In genomic region chr2:88600038-88600465, GRCh38 we compare ENCODE assay signal across 1 cellular context.
A peak's percentile ranks its signal among the peaks of the same experiment; 100 is the strongest.
TF ChIP-seq lines count a peak whose summit lies in the region.

No MANE protein-coding gene starts in this region.

TF ChIP-seq in HEK293, 187 proteins besides CTCF, POLR2A, EP300 and RAD21 (continued from another document and continues in another):
- TF ChIP-seq, protein P1, sequence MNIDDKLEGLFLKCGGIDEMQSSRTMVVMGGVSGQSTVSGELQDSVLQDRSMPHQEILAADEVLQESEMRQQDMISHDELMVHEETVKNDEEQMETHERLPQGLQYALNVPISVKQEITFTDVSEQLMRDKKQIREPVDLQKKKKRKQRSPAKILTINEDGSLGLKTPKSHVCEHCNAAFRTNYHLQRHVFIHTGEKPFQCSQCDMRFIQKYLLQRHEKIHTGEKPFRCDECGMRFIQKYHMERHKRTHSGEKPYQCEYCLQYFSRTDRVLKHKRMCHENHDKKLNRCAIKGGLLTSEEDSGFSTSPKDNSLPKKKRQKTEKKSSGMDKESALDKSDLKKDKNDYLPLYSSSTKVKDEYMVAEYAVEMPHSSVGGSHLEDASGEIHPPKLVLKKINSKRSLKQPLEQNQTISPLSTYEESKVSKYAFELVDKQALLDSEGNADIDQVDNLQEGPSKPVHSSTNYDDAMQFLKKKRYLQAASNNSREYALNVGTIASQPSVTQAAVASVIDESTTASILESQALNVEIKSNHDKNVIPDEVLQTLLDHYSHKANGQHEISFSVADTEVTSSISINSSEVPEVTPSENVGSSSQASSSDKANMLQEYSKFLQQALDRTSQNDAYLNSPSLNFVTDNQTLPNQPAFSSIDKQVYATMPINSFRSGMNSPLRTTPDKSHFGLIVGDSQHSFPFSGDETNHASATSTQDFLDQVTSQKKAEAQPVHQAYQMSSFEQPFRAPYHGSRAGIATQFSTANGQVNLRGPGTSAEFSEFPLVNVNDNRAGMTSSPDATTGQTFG (tag by site-specific recombination; IDR thresholded peaks at IDR 0.05; ENCODE audit: borderline replicate concordance): no peak
- TF ChIP-seq ZNF366 (tag by site-specific recombination; conservative IDR thresholded peaks at IDR 0.05) (peak; percentile 93), KLF9 (tag by site-specific recombination; IDR thresholded peaks at IDR 0.05; ENCODE audit: low read depth) (no peak), ZBTB1 (tag by site-specific recombination; IDR thresholded peaks at IDR 0.05) (no peak), ZNF37A (tag by site-specific recombination; IDR thresholded peaks at IDR 0.05) (no peak), ZNF548 (tag by site-specific recombination; IDR thresholded peaks at IDR 0.05) (no peak), SCRT2 (tag by site-specific recombination; IDR thresholded peaks at IDR 0.05) (0 out of 2 replicates have a peak, but pooled peaks have one; percentile 22), ZNF510 (tag by site-specific recombination; IDR thresholded peaks at IDR 0.05; ENCODE audit: insufficient replicate concordance) (no peak), ZNF558 (tag by site-specific recombination; IDR thresholded peaks at IDR 0.05) (peak; percentile 89), ZNF837 (tag by site-specific recombination; IDR thresholded peaks at IDR 0.05) (no peak), ZNF248 (tag by site-specific recombination; IDR thresholded peaks at IDR 0.05) (no peak), ZNF544 (tag by site-specific recombination; IDR thresholded peaks at IDR 0.05) (no peak), ZNF2 (tag by site-specific recombination; IDR thresholded peaks at IDR 0.05) (no peak), ZNF112 (tag by site-specific recombination; IDR thresholded peaks at IDR 0.05) (no peak), ZNF221 (tag by site-specific recombination; IDR thresholded peaks at IDR 0.05; ENCODE audit: borderline replicate concordance) (no peak), ZFHX2 (tag by site-specific recombination; conservative IDR thresholded peaks at IDR 0.05) (no peak), REPIN1 (tag by site-specific recombination; IDR thresholded peaks at IDR 0.05; ENCODE audit: low read depth) (no peak), ZNF571 (tag by site-specific recombination; IDR thresholded peaks at IDR 0.05) (no peak), ZNF791 (tag by site-specific recombination; IDR thresholded peaks at IDR 0.05) (no peak), ZNF843 (tag by site-specific recombination; IDR thresholded peaks at IDR 0.05) (peak; percentile 63; the same call in 1 of the 2 replicates), ZNF670 (tag by site-specific recombination; IDR thresholded peaks at IDR 0.05; ENCODE audit: low read depth) (no peak), ZNF133 (tag by site-specific recombination; IDR thresholded peaks at IDR 0.05) (no peak), ZBTB26 (tag by site-specific recombination; optimal IDR thresholded peaks at IDR 0.05) (no peak), ZNF549 (tag by site-specific recombination; IDR thresholded peaks at IDR 0.05) (no peak), ZNF48 (tag by site-specific recombination; IDR thresholded peaks at IDR 0.05) (no peak), ZNF423 (tag by site-specific recombination; IDR thresholded peaks at IDR 0.05) (no peak), ZNF623 (tag by site-specific recombination; IDR thresholded peaks at IDR 0.05) (no peak), GLI4 (tag by site-specific recombination; IDR thresholded peaks at IDR 0.05) (no peak), ZNF707 (tag by site-specific recombination; IDR thresholded peaks at IDR 0.05) (no peak), PRDM1 (tag by site-specific recombination; IDR thresholded peaks at IDR 0.05) (peak; percentile 83), ZNF677 (tag by site-specific recombination; IDR thresholded peaks at IDR 0.05) (no peak), ZBTB10 (tag by site-specific recombination; IDR thresholded peaks at IDR 0.05) (no peak), ZNF621 (tag by site-specific recombination; IDR thresholded peaks at IDR 0.05) (no peak), EGR2 (tag by site-specific recombination; IDR thresholded peaks at IDR 0.05; ENCODE audit: low read depth) (no peak), ZSCAN23 (tag by site-specific recombination; IDR thresholded peaks at IDR 0.05) (peak; percentile 78), SP3 (tag by site-specific recombination; IDR thresholded peaks at IDR 0.05) (peak; percentile 65), ZNF530 (tag by site-specific recombination; IDR thresholded peaks at IDR 0.05; ENCODE audit: low read depth) (no peak), ZNF391 (tag by site-specific recombination; IDR thresholded peaks at IDR 0.05; ENCODE audit: borderline replicate concordance, low read depth) (0 out of 2 replicates have a peak, but pooled peaks have one; percentile 45), ZFP41 (tag by site-specific recombination; IDR thresholded peaks at IDR 0.05; ENCODE audit: borderline replicate concordance) (no peak), ZBTB21 (tag by site-specific recombination; IDR thresholded peaks at IDR 0.05) (peak; percentile 90), ZNF211 (tag by site-specific recombination; IDR thresholded peaks at IDR 0.05; ENCODE audit: low read depth) (no peak), ZNF214 (tag by site-specific recombination; IDR thresholded peaks at IDR 0.05; ENCODE audit: borderline replicate concordance) (no peak), ZNF146 (tag by site-specific recombination; IDR thresholded peaks at IDR 0.05) (no peak), ZNF426 (tag by site-specific recombination; IDR thresholded peaks at IDR 0.05) (no peak), ZNF280D (tag by site-specific recombination; IDR thresholded peaks at IDR 0.05) (no peak), ZNF513 (tag by site-specific recombination; IDR thresholded peaks at IDR 0.05) (no peak), ZNF175 (tag by site-specific recombination; IDR thresholded peaks at IDR 0.05) (no peak), ZNF394 (tag by site-specific recombination; IDR thresholded peaks at IDR 0.05; ENCODE audit: borderline replicate concordance) (peak; percentile 74; the same call in 1 of the 2 replicates)
- TF ChIP-seq, protein P2, sequence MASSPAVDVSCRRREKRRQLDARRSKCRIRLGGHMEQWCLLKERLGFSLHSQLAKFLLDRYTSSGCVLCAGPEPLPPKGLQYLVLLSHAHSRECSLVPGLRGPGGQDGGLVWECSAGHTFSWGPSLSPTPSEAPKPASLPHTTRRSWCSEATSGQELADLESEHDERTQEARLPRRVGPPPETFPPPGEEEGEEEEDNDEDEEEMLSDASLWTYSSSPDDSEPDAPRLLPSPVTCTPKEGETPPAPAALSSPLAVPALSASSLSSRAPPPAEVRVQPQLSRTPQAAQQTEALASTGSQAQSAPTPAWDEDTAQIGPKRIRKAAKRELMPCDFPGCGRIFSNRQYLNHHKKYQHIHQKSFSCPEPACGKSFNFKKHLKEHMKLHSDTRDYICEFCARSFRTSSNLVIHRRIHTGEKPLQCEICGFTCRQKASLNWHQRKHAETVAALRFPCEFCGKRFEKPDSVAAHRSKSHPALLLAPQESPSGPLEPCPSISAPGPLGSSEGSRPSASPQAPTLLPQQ (tag by site-specific recombination; IDR thresholded peaks at IDR 0.05): peak; percentile 76
- TF ChIP-seq, protein P3, sequence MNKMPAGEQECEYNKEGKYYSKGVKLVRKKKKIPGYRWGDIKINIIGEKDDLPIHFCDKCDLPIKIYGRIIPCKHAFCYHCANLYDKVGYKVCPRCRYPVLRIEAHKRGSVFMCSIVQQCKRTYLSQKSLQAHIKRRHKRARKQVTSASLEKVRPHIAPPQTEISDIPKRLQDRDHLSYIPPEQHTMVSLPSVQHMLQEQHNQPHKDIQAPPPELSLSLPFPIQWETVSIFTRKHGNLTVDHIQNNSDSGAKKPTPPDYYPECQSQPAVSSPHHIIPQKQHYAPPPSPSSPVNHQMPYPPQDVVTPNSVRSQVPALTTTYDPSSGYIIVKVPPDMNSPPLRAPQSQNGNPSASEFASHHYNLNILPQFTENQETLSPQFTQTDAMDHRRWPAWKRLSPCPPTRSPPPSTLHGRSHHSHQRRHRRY (tag by site-specific recombination; IDR thresholded peaks at IDR 0.05): no peak
- TF ChIP-seq, protein P4, sequence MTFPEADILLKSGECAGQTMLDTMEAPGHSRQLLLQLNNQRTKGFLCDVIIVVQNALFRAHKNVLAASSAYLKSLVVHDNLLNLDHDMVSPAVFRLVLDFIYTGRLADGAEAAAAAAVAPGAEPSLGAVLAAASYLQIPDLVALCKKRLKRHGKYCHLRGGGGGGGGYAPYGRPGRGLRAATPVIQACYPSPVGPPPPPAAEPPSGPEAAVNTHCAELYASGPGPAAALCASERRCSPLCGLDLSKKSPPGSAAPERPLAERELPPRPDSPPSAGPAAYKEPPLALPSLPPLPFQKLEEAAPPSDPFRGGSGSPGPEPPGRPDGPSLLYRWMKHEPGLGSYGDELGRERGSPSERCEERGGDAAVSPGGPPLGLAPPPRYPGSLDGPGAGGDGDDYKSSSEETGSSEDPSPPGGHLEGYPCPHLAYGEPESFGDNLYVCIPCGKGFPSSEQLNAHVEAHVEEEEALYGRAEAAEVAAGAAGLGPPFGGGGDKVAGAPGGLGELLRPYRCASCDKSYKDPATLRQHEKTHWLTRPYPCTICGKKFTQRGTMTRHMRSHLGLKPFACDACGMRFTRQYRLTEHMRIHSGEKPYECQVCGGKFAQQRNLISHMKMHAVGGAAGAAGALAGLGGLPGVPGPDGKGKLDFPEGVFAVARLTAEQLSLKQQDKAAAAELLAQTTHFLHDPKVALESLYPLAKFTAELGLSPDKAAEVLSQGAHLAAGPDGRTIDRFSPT (tag by site-specific recombination; IDR thresholded peaks at IDR 0.05): peak; percentile 93
- TF ChIP-seq, protein P5, sequence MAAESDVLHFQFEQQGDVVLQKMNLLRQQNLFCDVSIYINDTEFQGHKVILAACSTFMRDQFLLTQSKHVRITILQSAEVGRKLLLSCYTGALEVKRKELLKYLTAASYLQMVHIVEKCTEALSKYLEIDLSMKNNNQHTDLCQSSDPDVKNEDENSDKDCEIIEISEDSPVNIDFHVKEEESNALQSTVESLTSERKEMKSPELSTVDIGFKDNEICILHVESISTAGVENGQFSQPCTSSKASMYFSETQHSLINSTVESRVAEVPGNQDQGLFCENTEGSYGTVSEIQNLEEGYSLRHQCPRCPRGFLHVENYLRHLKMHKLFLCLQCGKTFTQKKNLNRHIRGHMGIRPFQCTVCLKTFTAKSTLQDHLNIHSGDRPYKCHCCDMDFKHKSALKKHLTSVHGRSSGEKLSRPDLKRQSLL (tag by site-specific recombination; IDR thresholded peaks at IDR 0.05): no peak
